In genomic region chr3:107660316-107660976, GRCh38 we compare ENCODE assay signal across 9 cellular contexts.
DNase-seq lines count a peak whose midpoint lies in the region; ATAC-seq, FAIRE-seq and TF ChIP-seq lines count a peak whose summit lies in the region.
"Had no signal": no experiment of that assay in that cellular context is flagged by ENCODE, and none has a peak within 500 bp of the region (broad histone marks: within the 10 kb centered on the region; RNA-seq: fewer than 3 reads in every experiment).

No MANE protein-coding gene starts in this region.

- no peak overlapping the region for H3K4me2 ChIP-seq in PC-3 (ENCODE audit: low read length)

- H3K9me2 ChIP-seq in PC-3 (replicated peaks; ENCODE audit: low read length), result no peaks in the 10 kb centered on the region

- no peaks in the 10 kb centered on the region for H4K20me1 ChIP-seq in PC-3 (ENCODE audit: low read length)

- no peak overlapping the region for H3K27ac ChIP-seq in PC-3 (ENCODE audit: low read length)
- no peak overlapping the region for H3K27ac ChIP-seq in esophagus squamous epithelium
- no peak overlapping the region for H3K27ac ChIP-seq in small intestine (ENCODE audit: low read depth in 1 of 2, low read length in 1 of 2)

- H3K27me3 Mint-ChIP-seq in activated T-cell treated with anti-CD3 and anti-CD28 coated beads, Interleukin-2, amount 50 U/mL, for 4 hours (ENCODE audit: low read depth), result no peaks in the 10 kb centered on the region

- peak; percentile 48 for FAIRE-seq in GM18507 (lab: Jason Lieb, UNC)
- peak; percentile 85 for FAIRE-seq in small intestine (lab: Jason Lieb, UNC)
- FAIRE-seq: H1 had no signal

- H3F3A ChIP-seq in PC-3 (ENCODE audit: low read length, unreplicated experiment), result no peaks in the 10 kb centered on the region

- CTCF ChIA-PET in AG04449 (lab: Yijun Ruan, JAX), result interaction anchor here (0.7 to 10.5 kb wide), 37 partner anchors 11 to 893 kb away, joined by 3 to 172 read pairs (median 6); no protein-coding TSS in a partner anchor
- CTCF ChIA-PET in PC-3 (lab: Charles Lee), result interaction anchor here (0.5 to 1.4 kb wide), 19 partner anchors 10 to 1054 kb away, joined by 3 to 16 read pairs (median 6); no protein-coding TSS in a partner anchor

- H3K79me2 ChIP-seq in PC-3 (ENCODE audit: low read length), result no peaks in the 10 kb centered on the region

- H3K36me3 ChIP-seq in PC-3 (ENCODE audit: low read depth, low read length) (no peaks in the 10 kb centered on the region), esophagus squamous epithelium (no peaks in the 10 kb centered on the region), small intestine (ENCODE audit: control insufficient read depth in 2 of 2, insufficient read depth in 2 of 2, low read length in 2 of 2) (no peaks in the 10 kb centered on the region)

- H3K4me1 ChIP-seq in PC-3 (ENCODE audit: insufficient read depth, low read length), result peaks cover 18% of the 10 kb centered on the region; the same call in 1 of the 2 replicates
- H3K4me1 ChIP-seq in esophagus squamous epithelium, result peaks cover 0 to 21% (median 8%) of the 10 kb centered on the region in 3 donors
- H3K4me1 ChIP-seq in small intestine (ENCODE audit: control insufficient read depth in 2 of 2, insufficient read depth in 1 of 2, low read depth in 1 of 2, low read length in 1 of 2), result peaks cover 0 to 4% of the 10 kb centered on the region in 2 donors

- no peaks in the 10 kb centered on the region for H3K9me3 Mint-ChIP-seq in activated T-cell treated with anti-CD3 and anti-CD28 coated beads, Interleukin-2, amount 50 U/mL, for 4 hours

- H3K9ac ChIP-seq in PC-3 (ENCODE audit: low read length), result no peak overlapping the region

- H3K4me1 Mint-ChIP-seq in activated T-cell treated with anti-CD3 and anti-CD28 coated beads, Interleukin-2, amount 50 U/mL, for 4 hours (ENCODE audit: low read depth), result peaks cover 22% of the 10 kb centered on the region

- H3K27me3 ChIP-seq in PC-3 (ENCODE audit: low read length) (no peaks in the 10 kb centered on the region), esophagus squamous epithelium (no peaks in the 10 kb centered on the region), small intestine (ENCODE audit: control insufficient read depth in 2 of 2, insufficient read depth in 2 of 2, low read length in 2 of 2) (no peaks in the 10 kb centered on the region)

- POLR2A ChIA-PET in AG04449 (lab: Yijun Ruan, JAX) (interaction anchor here (0.6 kb wide), 2 partner anchors 208 to 425 kb away, joined by 3 to 6 read pairs; no protein-coding TSS in a partner anchor), PC-3 (lab: Charles Lee; ENCODE audit: unreplicated experiment) (interaction anchor here (0.6 kb wide), 1 partner anchor 17 kb away, joined by 11 read pairs; no protein-coding TSS in a partner anchor)

- 61 to 66% methylated on average over 3 of the region's 3 CpGs for WGBS in esophagus squamous epithelium, 2 donors
- WGBS in small intestine, 3 donors, result 67 to 74% (median 71%) methylated on average over 3 of the region's 3 CpGs

- no peak overlapping the region for H3K4me3 Mint-ChIP-seq in activated T-cell treated with anti-CD3 and anti-CD28 coated beads, Interleukin-2, amount 50 U/mL, for 4 hours

- peak; percentile 53 for DNase-seq in AG04449 (ENCODE audit: low read depth, low spot score)
- no peak for DNase-seq in GM18507 (ENCODE audit: extremely low spot score, insufficient read length, low read depth)
- DNase-seq in PC-3, result peak; percentile 43
- no peak for DNase-seq in esophagus squamous epithelium (lab: John Stamatoyannopoulos, UW)
- DNase-seq in small intestine, result no peak
- DNase-seq in 8988T, result no peak
- DNase-seq in activated T-cell treated with anti-CD3 and anti-CD28 coated beads, Interleukin-2, amount 50 U/mL, for 4 hours, result no peak

- BruUV-seq in PC-3 (replicated peaks; lab: Mats Ljungman, UMichigan), result no TSS peak

- H3K9me3 ChIP-seq in PC-3 (ENCODE audit: low read length), result no peaks in the 10 kb centered on the region
- no peaks in the 10 kb centered on the region for H3K9me3 ChIP-seq in esophagus squamous epithelium
- H3K9me3 ChIP-seq in small intestine (ENCODE audit: control insufficient read depth, low read depth), result no peaks in the 10 kb centered on the region

- peaks cover 6% of the 10 kb centered on the region for H3K36me3 Mint-ChIP-seq in activated T-cell treated with anti-CD3 and anti-CD28 coated beads, Interleukin-2, amount 50 U/mL, for 4 hours (ENCODE audit: insufficient read depth)

- no peak for TF ChIP-seq POLR2A in esophagus squamous epithelium (IDR thresholded peaks at IDR 0.05)

- H2AFZ ChIP-seq in PC-3 (ENCODE audit: low read length), result no peak overlapping the region

- TF ChIP-seq CTCF in AG04449 (IDR thresholded peaks at IDR 0.05; ENCODE audit: insufficient read depth, low read length, missing control alignments) (peak; percentile 37), PC-3 (conservative IDR thresholded peaks at IDR 0.05; ENCODE audit: low read depth, low read length) (peak; percentile 89), esophagus squamous epithelium (IDR thresholded peaks at IDR 0.05) (peak; percentile 17 to 55 (median 40))

- intact Hi-C loops in PC-3 (cut with micrococcal nuclease) (loop anchor here (1.0 to 10.0 kb wide), 3 partner anchors 81 to 426 kb away; no protein-coding TSS in a partner anchor), esophagus squamous epithelium (cut with DNase I) (no loop called here)

- H3K4me3 ChIP-seq in AG04449 (ENCODE audit: low read depth, low read length) (no peak overlapping the region), PC-3 (ENCODE audit: low read length) (no peak overlapping the region), esophagus squamous epithelium (no peak overlapping the region), small intestine (ENCODE audit: low read depth in 1 of 2, low read length in 2 of 2) (no peak overlapping the region)

- ATAC-seq in PC-3 (no peak), HG03565 (IDR thresholded peaks at IDR 0.05; ENCODE audit: unreplicated experiment) (no peak)
- ATAC-seq in activated T-cell treated with anti-CD3 and anti-CD28 coated beads, Interleukin-2, amount 50 U/mL, for 4 hours, result no peak

Comparison
In these comparisons a context has a peak if more than half of its experiments do, and no peak if none do; other contexts are left out.
1. DNase-seq: peak in AG04449 (single experiment) and PC-3 (single experiment); none in GM18507 (single experiment), esophagus squamous epithelium (single experiment), small intestine (single experiment), 8988T (single experiment) and activated T-cell treated with anti-CD3 and anti-CD28 coated beads, Interleukin-2, amount 50 U/mL, for 4 hours (single experiment).
2. CTCF ChIP-seq: peak in every context shown above with its lines; median percentile 89 in PC-3; 40 in esophagus squamous epithelium; 37 in AG04449.